In the genomic region with DNA sequence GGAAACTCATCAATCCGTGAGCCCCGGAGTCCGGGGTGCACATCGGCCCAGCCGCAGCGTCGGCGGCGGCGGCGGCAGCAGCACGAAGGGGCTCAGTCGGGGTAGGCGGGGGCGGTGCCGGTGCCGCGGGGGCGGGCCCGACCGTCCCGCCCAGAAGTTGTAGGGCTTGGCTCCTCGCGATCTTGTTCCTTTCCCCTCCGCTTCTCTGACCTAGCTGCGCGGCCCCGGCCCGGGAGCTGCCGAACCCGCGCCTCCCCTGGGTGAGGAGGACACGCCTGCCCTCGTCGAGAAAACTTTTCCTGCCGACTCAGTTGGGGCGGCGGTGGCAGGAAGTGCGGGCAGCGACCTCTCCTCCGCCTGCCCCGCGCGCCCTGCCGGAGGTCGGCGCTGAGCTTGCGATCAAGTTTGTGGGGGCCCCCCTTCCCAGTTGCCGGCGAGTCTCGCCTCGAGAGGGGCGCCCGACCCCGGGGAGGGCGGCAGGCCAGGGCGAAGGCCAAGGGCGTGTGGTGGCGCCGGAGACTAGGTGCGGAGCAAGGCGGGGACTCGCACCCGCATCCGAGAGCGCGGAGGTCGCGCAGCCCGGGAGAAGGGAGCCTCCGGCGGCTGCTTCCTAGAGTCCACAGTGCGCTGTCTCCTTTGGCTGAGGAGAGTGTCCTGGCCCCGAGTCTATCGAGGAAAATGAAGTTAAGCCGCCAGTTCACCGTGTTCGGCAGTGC, we compare ENCODE assay signal across 8 cellular contexts. TPM values are rescaled to one million over a fixed set of nuclear protein-coding genes. Genes with fewer than 3 reads are reported as not detected.
DNase-seq lines count a peak whose midpoint lies in the region; ATAC-seq and TF ChIP-seq lines count a peak whose summit lies in the region.

A gene (plus strand): TSS at position 188 of the 716 bp plus-strand sequence. CDS start 491 bp downstream, at position 679.

- peak; percentile 6 for TF ChIP-seq CTCF in lower lobe of right lung (IDR thresholded peaks at IDR 0.05)

- no peaks in the 10 kb centered on the region for H3K36me3 ChIP-seq in ACC112 (ENCODE audit: insufficient read depth, low read length)
- H3K36me3 ChIP-seq in duodenal mucosa (ENCODE audit: control insufficient read depth in 1 of 2, insufficient read depth in 2 of 2, low read length in 2 of 2) = no peaks in the 10 kb centered on the region
- H3K36me3 ChIP-seq in lower lobe of right lung = no peaks in the 10 kb centered on the region

- ATAC-seq in GM18858 (IDR thresholded peaks at IDR 0.05; ENCODE audit: unreplicated experiment) (peak; percentile 34), HG03097 (IDR thresholded peaks at IDR 0.05; ENCODE audit: low FRiP score, unreplicated experiment) (peak; percentile 46), lower lobe of right lung (peak; percentile 89 to 90)

- H3K9ac ChIP-seq in duodenal mucosa (ENCODE audit: low read depth in 1 of 2, low read length in 2 of 2) = peak within 1 kb of the TSS; percentile 93 to 97

- DNase-seq in NCI-H510A (lab: John Stamatoyannopoulos, UW) = peak; percentile 34
- peak; percentile 63 for DNase-seq in activated CD4-positive, alpha-beta T cell treated with anti-CD3 and anti-CD28 coated beads, Interleukin-2, amount 50 U/mL, for 24 hours (ENCODE audit: low read depth in 1 of 2, low spot score in 1 of 2)
- DNase-seq in lower lobe of right lung = peak; percentile 85
- peak; percentile 50 to 64 (median 50) for DNase-seq in stimulated activated CD4-positive, alpha-beta T cell treated with anti-CD3 and anti-CD28 coated beads, TNF-alpha, amount 100 ng/mL, for 48 hours (ENCODE audit: low read depth in 3 of 3)

- H3K4me1 ChIP-seq in ACC112 (ENCODE audit: control insufficient read depth, insufficient read depth, low read length, unreplicated experiment) (peaks cover 26% of the 10 kb centered on the region), duodenal mucosa (ENCODE audit: control insufficient read depth in 1 of 2, insufficient read depth in 2 of 2, low read length in 2 of 2) (peaks cover 23 to 36% of the 10 kb centered on the region in 2 donors), lower lobe of right lung (peaks cover 28% of the 10 kb centered on the region)

- peaks cover 0 to 4% of the 10 kb centered on the region in 2 donors for H3K9me3 ChIP-seq in duodenal mucosa (ENCODE audit: control insufficient read depth in 1 of 2, low read length in 2 of 2)
- no peaks in the 10 kb centered on the region for H3K9me3 ChIP-seq in lower lobe of right lung

- H3K4me3 ChIP-seq in ACC112 (ENCODE audit: low read depth, low read length) (peak within 1 kb of the TSS; percentile 92), duodenal mucosa (ENCODE audit: low read depth in 1 of 2, low read length in 2 of 2) (peak within 1 kb of the TSS; percentile 89 to 94), lower lobe of right lung (peak within 1 kb of the TSS; percentile 89)

- H3K27me3 ChIP-seq in ACC112 (ENCODE audit: insufficient read depth, low read length) = no peaks in the 10 kb centered on the region
- H3K27me3 ChIP-seq in duodenal mucosa (ENCODE audit: control insufficient read depth in 1 of 2, insufficient read depth in 2 of 2, low read length in 2 of 2) = no peaks in the 10 kb centered on the region
- no peaks in the 10 kb centered on the region for H3K27me3 ChIP-seq in lower lobe of right lung (ENCODE audit: low read depth)

- intact Hi-C loops in lower lobe of right lung (cut with DNase I) = no loop called here

- H3K27ac ChIP-seq in ACC112 (ENCODE audit: low read depth, low read length) (peak within 1 kb of the TSS; percentile 50), duodenal mucosa (ENCODE audit: low read depth, low read length) (peak within 1 kb of the TSS; percentile 95), lower lobe of right lung (peak within 1 kb of the TSS; percentile 94)

- peaks cover 38% of the 10 kb centered on the region for H3K79me2 ChIP-seq in ACC112 (ENCODE audit: control insufficient read depth, insufficient read depth, low read length, unreplicated experiment)

- H2AFZ ChIP-seq in ACC112 (ENCODE audit: low read length, unreplicated experiment) = peak within 1 kb of the TSS; percentile 94

RNA-seq across cellular contexts. Expression of the gene that starts here (rescaled TPM):
- total RNA-seq in lower lobe of right lung = 42.9 TPM

Comparison
In these comparisons a context has a peak if more than half of its experiments do, and no peak if none do; other contexts are left out.
1. Peak in every context shown above with its lines: DNase-seq, ATAC-seq, H3K4me3 ChIP-seq and H3K27ac ChIP-seq.
2. ATAC-seq: peak in every context shown above with its lines; median percentile 90 in lower lobe of right lung; 46 in HG03097; 34 in GM18858.
3. DNase-seq: peak in every context shown above with its lines; median percentile 85 in lower lobe of right lung; 63 in activated CD4-positive, alpha-beta T cell treated with anti-CD3 and anti-CD28 coated beads, Interleukin-2, amount 50 U/mL, for 24 hours; 50 in stimulated activated CD4-positive, alpha-beta T cell treated with anti-CD3 and anti-CD28 coated beads, TNF-alpha, amount 100 ng/mL, for 48 hours; 34 in NCI-H510A.